In the genomic region with DNA sequence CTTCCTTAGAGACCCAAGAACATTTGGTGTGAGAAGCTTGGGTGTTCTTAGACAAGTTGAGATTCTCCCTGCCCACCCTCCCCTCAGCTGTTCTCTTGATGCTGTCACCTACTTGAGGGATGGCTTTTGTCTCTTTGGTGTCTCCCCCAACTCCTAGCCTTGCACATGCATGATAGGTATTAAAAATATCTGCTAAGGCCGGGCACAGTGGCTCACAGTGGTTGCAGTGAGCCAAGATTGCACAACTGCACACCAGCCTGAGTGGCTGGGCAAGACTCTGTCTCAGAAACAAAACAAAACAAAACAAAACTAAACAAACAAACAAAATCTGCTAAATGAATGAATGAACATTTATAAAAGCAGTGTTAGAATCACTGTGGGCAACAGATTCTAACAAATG, we compare ENCODE assay signal across 24 cellular contexts.
"Had no signal": no experiment of that assay in that cellular context is flagged by ENCODE, and none has a peak within 500 bp of the region (broad histone marks: within the 10 kb centered on the region; RNA-seq: fewer than 3 reads in every experiment).

No MANE protein-coding gene starts in this region.

- H3K4me1 ChIP-seq: colonic mucosa, left lung, neural progenitor cell, right lobe of liver, spleen, upper lobe of right lung had no signal

- H3K9ac ChIP-seq: neural progenitor cell had no signal

- H3K27me3 ChIP-seq: colonic mucosa, left lung, neural progenitor cell, ovary, right lobe of liver, spleen, testis, tibial nerve, upper lobe of right lung, vagina had no signal

- H3K4me3 ChIP-seq: colonic mucosa, left lung, lung, neural progenitor cell, ovary, right lobe of liver, spleen, testis, tibial nerve, upper lobe of right lung, vagina had no signal

- H3K27ac ChIP-seq: colonic mucosa, left lung, neural progenitor cell, ovary, right lobe of liver, spleen, testis, tibial nerve, upper lobe of right lung, vagina had no signal

- ATAC-seq: left lung; natural killer cell treated with Interleukin-12 subunit alpha and Interleukin-12 subunit beta and Interleukin-15 and Interleukin-18, amount 100 ng/mL, for 72 hours; stimulated activated memory B cell treated with anti-CD40 and anti-IgM and Interleukin-4, amounts not matched to agents 10 μg/mL and 1 μg/mL and 100 μg/mL, for 72 hours; stimulated activated naive CD8-positive, alpha-beta T cell treated with anti-CD3 and anti-CD28 coated beads, Interleukin-15, amount 100 ng/mL, for 72 hours; upper lobe of right lung had no signal

- H3K9me3 ChIP-seq: colonic mucosa, ovary, right lobe of liver, testis, upper lobe of right lung, vagina had no signal

- DNase-seq: colonic mucosa; dermis blood vessel endothelial cell; erythroblast; foreskin melanocyte; islet precursor cell; left lung; mesenchymal stem cell; midbrain; nucleus accumbens; ovary; right lobe of liver; spleen; stimulated activated CD4-positive, alpha-beta T cell treated with anti-CD3 and anti-CD28 coated beads, Interleukin-15, amount 100 ng/mL, for 24 hours; stimulated activated CD4-positive, alpha-beta T cell treated with anti-CD3 and anti-CD28 coated beads, Interleukin-1b, Interleukin-23, amount 100 ng/mL, for 48 hours; stimulated activated CD4-positive, alpha-beta T cell treated with anti-CD3 and anti-CD28 coated beads, Interleukin-4, amount 100 ng/mL, for 24 hours; stimulated activated naive CD8-positive, alpha-beta T cell treated with anti-CD3 and anti-CD28 coated beads, Interleukin-15, amount 100 ng/mL, for 72 hours; testis; upper lobe of right lung had no signal

- H3K36me3 ChIP-seq: colonic mucosa, left lung, neural progenitor cell, ovary, right lobe of liver, spleen, tibial nerve, upper lobe of right lung, vagina had no signal
